ENCODE assay signal across 20 cellular contexts in the genomic region with DNA sequence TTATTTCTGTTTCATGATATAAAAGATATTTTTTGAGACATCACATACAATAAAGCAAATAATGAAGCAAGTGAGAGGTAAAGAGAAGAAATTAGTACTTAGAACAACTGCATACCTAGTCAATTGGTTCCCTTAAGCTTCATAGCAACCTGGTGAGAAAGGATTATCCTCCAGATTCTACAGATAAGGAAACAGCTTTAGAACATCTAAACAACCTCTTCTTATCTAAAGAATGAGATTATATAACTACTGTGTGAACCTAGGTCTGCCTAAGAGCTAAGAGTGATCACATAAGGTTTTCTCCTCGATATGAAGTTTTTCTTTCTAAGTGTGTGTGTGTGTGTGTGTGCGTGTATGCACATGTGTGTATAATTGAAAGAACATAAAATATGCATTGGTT.
"Had no signal": no experiment of that assay in that cellular context is flagged by ENCODE, and none has a peak within 500 bp of the region (broad histone marks: within the 10 kb centered on the region; RNA-seq: fewer than 3 reads in every experiment).

No MANE protein-coding gene starts in this region.

- H3K4me2 ChIP-seq: hepatocyte, neural progenitor cell had no signal

- H3K36me3 ChIP-seq: neural progenitor cell, ovary, stomach had no signal

- H3K4me3 ChIP-seq: dorsolateral prefrontal cortex, hepatocyte, neural progenitor cell, ovary, stomach had no signal

- H3K27me3 ChIP-seq: dorsolateral prefrontal cortex, hepatocyte, neural progenitor cell, ovary, stomach had no signal

- DNase-seq: cortex of kidney; dorsolateral prefrontal cortex; effector CD8-positive, alpha-beta T cell; foreskin melanocyte; head of caudate nucleus; midbrain; nucleus accumbens; ovary; right cardiac atrium; small intestine; stimulated activated CD4-positive, alpha-beta T cell treated with anti-CD3 and anti-CD28 coated beads, Interleukin-12 subunit alpha, Interleukin-12 subunit beta, amount 100 ng/mL, for 4 hours; stimulated activated naive CD4-positive, alpha-beta T cell; stomach; substantia nigra; trophoblast cell had no signal

- H3K9ac ChIP-seq: neural progenitor cell had no signal

- H3K79me2 ChIP-seq: hepatocyte had no signal

- H2AFZ ChIP-seq: hepatocyte, neural progenitor cell had no signal

- ATAC-seq: left lobe of liver; natural killer cell treated with Interleukin-12 subunit alpha and Interleukin-12 subunit beta and Interleukin-15 and Interleukin-18, amount 100 ng/mL, for 72 hours; right cardiac atrium had no signal

- H3K27ac ChIP-seq: dorsolateral prefrontal cortex, hepatocyte, neural progenitor cell, ovary, stomach had no signal

- H3K4me1 ChIP-seq: stomach had no signal

- FAIRE-seq: small intestine, urothelium cell line had no signal

- H3K9me3 ChIP-seq: ovary, stomach had no signal
